In the genomic region with DNA sequence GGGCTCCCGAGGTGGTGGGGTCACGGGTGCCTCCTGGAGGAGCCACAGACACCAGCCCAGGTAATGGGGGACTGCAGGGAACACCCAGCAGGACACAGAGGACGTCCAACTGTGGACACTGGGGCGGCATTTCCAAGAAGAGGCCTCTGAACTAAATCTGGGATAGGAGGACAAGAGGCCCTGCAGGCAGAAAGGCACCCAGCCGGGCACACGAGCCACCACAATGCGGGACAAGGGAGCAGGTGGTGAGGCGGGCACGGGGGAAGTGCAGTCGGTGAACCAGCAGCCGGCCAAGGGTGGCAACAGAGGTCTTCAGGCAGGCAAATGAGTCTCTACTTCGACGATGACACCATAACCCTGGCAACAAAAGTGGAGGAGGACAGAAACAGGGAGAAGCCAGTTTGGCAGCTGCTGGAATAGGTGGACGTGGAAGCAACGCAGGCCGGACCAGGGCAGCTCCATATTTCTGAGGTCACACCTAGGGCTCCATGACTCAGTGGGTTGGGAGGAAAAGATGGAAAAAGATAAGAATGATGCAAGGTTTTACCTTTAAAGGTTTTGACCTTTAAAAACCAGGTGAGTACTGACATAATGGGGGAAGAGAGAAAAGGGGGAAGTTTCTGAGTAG, we compare ENCODE assay signal across 33 cellular contexts. TPM values are rescaled to one million over a fixed set of nuclear protein-coding genes. Genes with fewer than 3 reads are reported as not detected.
"Had no signal": no experiment of that assay in that cellular context is flagged by ENCODE, and none has a peak within 500 bp of the region (broad histone marks: within the 10 kb centered on the region; RNA-seq: fewer than 3 reads in every experiment).

No MANE protein-coding gene starts in this region.

- H3K4me3 ChIP-seq: ascending aorta, MG63 had no signal

- H3K27me3 ChIP-seq: ascending aorta, MG63 had no signal

- H3K4me3 Mint-ChIP-seq: activated CD4-positive, alpha-beta T cell treated with anti-CD3 and anti-CD28 coated beads, Interleukin-2, amount 10 ng/mL, durations not matched to agents 24 days and 14 days; activated CD8-positive, alpha-beta T cell treated with anti-CD3 and anti-CD28 coated beads for 36 hours; activated T-cell treated with anti-CD3 and anti-CD28 coated beads, Interleukin-2, amount 50 U/mL, for 72 hours; activated T-helper 17 cell treated with anti-CD3 and anti-CD28 coated beads, Interleukin-2, amount 50 U/mL, for 72 hours had no signal

- ATAC-seq: activated CD8-positive, alpha-beta T cell treated with anti-CD3 and anti-CD28 coated beads for 36 hours; activated naive CD4-positive, alpha-beta T cell treated with anti-CD3 and anti-CD28 coated beads, Interleukin-2, amount 50 U/mL, for 72 hours; activated T-cell treated with anti-CD3 and anti-CD28 coated beads, Interleukin-2, amount 50 U/mL, for 72 hours; activated T-helper 17 cell treated with anti-CD3 and anti-CD28 coated beads, Interleukin-2, amount 50 U/mL, for 72 hours had no signal

- H3K27ac Mint-ChIP-seq: activated CD4-positive, alpha-beta T cell treated with anti-CD3 and anti-CD28 coated beads, Interleukin-2, amount 10 ng/mL, durations not matched to agents 24 days and 14 days; activated CD8-positive, alpha-beta T cell treated with anti-CD3 and anti-CD28 coated beads for 36 hours; activated T-cell treated with anti-CD3 and anti-CD28 coated beads, Interleukin-2, amount 50 U/mL, for 72 hours; activated T-helper 17 cell treated with anti-CD3 and anti-CD28 coated beads, Interleukin-2, amount 50 U/mL, for 72 hours had no signal

- H3K9me3 ChIP-seq: ascending aorta, MG63 had no signal

- H3K27ac ChIP-seq: ascending aorta, WERI-Rb-1 had no signal

- H3K36me3 Mint-ChIP-seq: activated naive CD4-positive, alpha-beta T cell treated with anti-CD3 and anti-CD28 coated beads, Interleukin-2, amount 50 U/mL, for 72 hours had no signal

- H3K4me1 ChIP-seq: ascending aorta had no signal

- H3K36me3 ChIP-seq: ascending aorta, MG63, WERI-Rb-1 had no signal

- DNase-seq: activated CD4-positive, alpha-beta T cell treated with anti-CD3 and anti-CD28 coated beads, Interleukin-2, amount 10 ng/mL, durations not matched to agents 24 days and 14 days; activated CD4-positive, alpha-beta T cell treated with anti-CD3 and anti-CD28 coated beads, Interleukin-2, amount 50 U/mL, for 4 hours; activated CD8-positive, alpha-beta T cell treated with anti-CD3 and anti-CD28 coated beads for 36 hours; activated effector memory CD4-positive, alpha-beta T cell treated with anti-CD3 and anti-CD28 coated beads, Interleukin-2, amount 50 U/mL, for 16 hours; activated naive CD4-positive, alpha-beta T cell; activated T-cell treated with anti-CD3 and anti-CD28 coated beads, Interleukin-2, amount 50 U/mL, for 1 hour; activated T-cell treated with anti-CD3 and anti-CD28 coated beads, Interleukin-2, amount 50 U/mL, for 72 hours; amniotic stem cell; Karpas-422; KBM-7; MG63; NCI-H1092; NCI-H146; NCI-H187; NCI-H2029 treated with DMSO at 0.1 percent for 48 hours; NCI-H2107; NCI-H2171; NCI-H510A; NCI-H526; NCI-H748 treated with DMSO at 0.1 percent for 48 hours; NK-92 treated with Interleukin-12 subunit alpha and Interleukin-12 subunit beta, amount 100 ng/mL, for 24 hours; Right ventricle myocardium superior; SW 1271; T-helper 1 cell; T-helper 2 cell; T-helper 9 cell; WERI-Rb-1 had no signal

- H3K9me3 Mint-ChIP-seq: activated CD4-positive, alpha-beta T cell treated with anti-CD3 and anti-CD28 coated beads, Interleukin-2, amount 10 ng/mL, durations not matched to agents 24 days and 14 days; activated CD8-positive, alpha-beta T cell treated with anti-CD3 and anti-CD28 coated beads for 36 hours; activated T-cell treated with anti-CD3 and anti-CD28 coated beads, Interleukin-2, amount 50 U/mL, for 72 hours; activated T-helper 17 cell treated with anti-CD3 and anti-CD28 coated beads, Interleukin-2, amount 50 U/mL, for 72 hours had no signal

RNA-seq across cellular contexts. Expression of gene GALNTL5, which starts 26.1 kb away (rescaled TPM):
- total RNA-seq: activated CD4-positive, alpha-beta T cell treated with anti-CD3 and anti-CD28 coated beads, Interleukin-2, amount 10 ng/mL, durations not matched to agents 24 days and 14 days; activated CD8-positive, alpha-beta memory T cell treated with anti-CD3 and anti-CD28 coated beads for 36 hours; activated CD8-positive, alpha-beta T cell treated with anti-CD3 and anti-CD28 coated beads for 36 hours; activated naive CD4-positive, alpha-beta T cell treated with anti-CD3 and anti-CD28 coated beads, Interleukin-2, amount 50 U/mL, for 72 hours; activated T-cell treated with anti-CD3 and anti-CD28 coated beads, Interleukin-2, amount 50 U/mL, for 72 hours; activated T-helper 17 cell treated with anti-CD3 and anti-CD28 coated beads, Interleukin-2, amount 50 U/mL, for 72 hours; ascending aorta; cardiac septum; OCI-LY7; Right ventricle myocardium superior had no signal
